In genomic region chr17:27351741-27352140, GRCh38 we compare ENCODE assay signal across 16 cellular contexts. TPM values are rescaled to one million over a fixed set of nuclear protein-coding genes. Genes with fewer than 3 reads are reported as not detected.
DNase-seq lines count a peak whose midpoint lies in the region; FAIRE-seq and TF ChIP-seq lines count a peak whose summit lies in the region.
"Had no signal": no experiment of that assay in that cellular context is flagged by ENCODE, and none has a peak within 500 bp of the region (broad histone marks: within the 10 kb centered on the region; RNA-seq: fewer than 3 reads in every experiment).

No MANE protein-coding gene starts in this region.

- no peak for TF ChIP-seq EP300 in transverse colon (IDR thresholded peaks at IDR 0.05; ENCODE audit: low read depth)

- peaks cover 19% of the 10 kb centered on the region for H3K4me1 Mint-ChIP-seq in MCF 10A (ENCODE audit: insufficient read depth, unreplicated experiment)
- H3K4me1 Mint-ChIP-seq in astrocyte (ENCODE audit: low read depth, unreplicated experiment): no peaks in the 10 kb centered on the region
- H3K4me1 Mint-ChIP-seq in activated naive CD4-positive, alpha-beta T cell treated with anti-CD3 and anti-CD28 coated beads, Interleukin-2, amount 10 ng/mL, durations not matched to agents 7 days and 5 days: peaks cover 42% of the 10 kb centered on the region

- intact Hi-C loops in breast epithelium (cut with DNase I; ENCODE audit: low total_unique reads): loop anchor here (5.0 kb wide), 1 partner anchor 251 kb away; no protein-coding TSS in a partner anchor
- intact Hi-C loops in MCF 10A (cut with micrococcal nuclease): no loop called here
- intact Hi-C loops in transverse colon (cut with DNase I; ENCODE audit: low total_unique reads): loop anchor here (5.0 to 10.0 kb wide), 2 partner anchors 103 to 114 kb away; partner anchors contain the start of gene KSR1

- no peaks in the 10 kb centered on the region for H3K9me3 Mint-ChIP-seq in MCF 10A (ENCODE audit: unreplicated experiment)
- H3K9me3 Mint-ChIP-seq in astrocyte (ENCODE audit: unreplicated experiment): no peaks in the 10 kb centered on the region
- H3K9me3 Mint-ChIP-seq in activated naive CD4-positive, alpha-beta T cell treated with anti-CD3 and anti-CD28 coated beads, Interleukin-2, amount 10 ng/mL, durations not matched to agents 7 days and 5 days: no peaks in the 10 kb centered on the region
- H3K9me3 Mint-ChIP-seq: effector memory CD8-positive, alpha-beta T cell had no signal

- WGBS in transverse colon (ENCODE audit: low coverage in 1 of 2), 2 donors: 79 to 100% methylated on average over 1 to 2 of the region's 2 CpGs

- no peak for DNase-seq in breast epithelium (ENCODE audit: low spot score in 2 of 2)
- DNase-seq in MCF 10A (ENCODE audit: unreplicated experiment): no peak
- peak; percentile 37 for DNase-seq in astrocyte (ENCODE audit: low read depth)
- peak; percentile 75 for DNase-seq in iris pigment epithelial cell (ENCODE audit: low read depth)
- DNase-seq in transverse colon: no peak
- no peak for DNase-seq in inferior parietal cortex (ENCODE audit: extremely low spot score)
- no peak for DNase-seq in activated naive CD4-positive, alpha-beta T cell treated with anti-CD3 and anti-CD28 coated beads, Interleukin-2, amount 10 ng/mL, durations not matched to agents 7 days and 5 days
- DNase-seq in cerebellum (ENCODE audit: low spot score): no peak
- DNase-seq: DND-41; effector memory CD8-positive, alpha-beta T cell; hypothalamus; NCI-H2171; SK-N-SH; stimulated activated CD4-positive, alpha-beta T cell treated with anti-CD3 and anti-CD28 coated beads, Interleukin-15, amount 100 ng/mL, for 24 hours had no signal

- H3K4me3 ChIP-seq in breast epithelium: no peak overlapping the region
- no peak overlapping the region for H3K4me3 ChIP-seq in astrocyte (ENCODE audit: insufficient read depth, low read depth, low read length)
- no peak overlapping the region for H3K4me3 ChIP-seq in transverse colon
- H3K4me3 ChIP-seq: lung, vagina had no signal

- no peaks in the 10 kb centered on the region for H4K20me1 ChIP-seq in astrocyte (ENCODE audit: insufficient read depth, low read length)

- no peak overlapping the region for H3K27ac Mint-ChIP-seq in MCF 10A (ENCODE audit: low read depth, unreplicated experiment)
- H3K27ac Mint-ChIP-seq in astrocyte (ENCODE audit: unreplicated experiment): no peak overlapping the region
- H3K27ac Mint-ChIP-seq in activated naive CD4-positive, alpha-beta T cell treated with anti-CD3 and anti-CD28 coated beads, Interleukin-2, amount 10 ng/mL, durations not matched to agents 7 days and 5 days: no peak overlapping the region

- H3K27me3 ChIP-seq in breast epithelium (no peaks in the 10 kb centered on the region), astrocyte (ENCODE audit: insufficient read depth, low read length) (no peaks in the 10 kb centered on the region), transverse colon (no peaks in the 10 kb centered on the region)
- H3K27me3 ChIP-seq: vagina had no signal

- H3K4me1 ChIP-seq in breast epithelium: no peaks in the 10 kb centered on the region
- H3K4me1 ChIP-seq in astrocyte (ENCODE audit: insufficient read depth, low read length): peaks cover 19% of the 10 kb centered on the region
- H3K4me1 ChIP-seq in transverse colon: peaks cover 0 to 25% (median 14%) of the 10 kb centered on the region in 4 donors

- H3K9me3 ChIP-seq in breast epithelium (no peaks in the 10 kb centered on the region), astrocyte (ENCODE audit: insufficient read depth, low read depth, low read length) (no peaks in the 10 kb centered on the region), transverse colon (no peaks in the 10 kb centered on the region)
- H3K9me3 ChIP-seq: SK-N-SH, vagina had no signal

- no peak for FAIRE-seq in astrocyte (lab: Jason Lieb, UNC)

- H3K9ac ChIP-seq in astrocyte (ENCODE audit: low read length): no peak overlapping the region
- H3K9ac ChIP-seq: SK-N-SH had no signal

- TF ChIP-seq POLR2A in breast epithelium (IDR thresholded peaks at IDR 0.05) (no peak), transverse colon (IDR thresholded peaks at IDR 0.05) (no peak)

- no peak overlapping the region for H3K4me2 ChIP-seq in astrocyte (ENCODE audit: low read length)
- H3K4me2 ChIP-seq: SK-N-SH had no signal

- H3K4me3 Mint-ChIP-seq in MCF 10A (ENCODE audit: unreplicated experiment) (no peak overlapping the region), astrocyte (ENCODE audit: unreplicated experiment) (no peak overlapping the region)
- no peak overlapping the region for H3K4me3 Mint-ChIP-seq in activated naive CD4-positive, alpha-beta T cell treated with anti-CD3 and anti-CD28 coated beads, Interleukin-2, amount 10 ng/mL, durations not matched to agents 7 days and 5 days

- peak overlapping the region; percentile 33 to 96 for H3K27ac ChIP-seq in breast epithelium
- H3K27ac ChIP-seq in astrocyte (ENCODE audit: low read depth, low read length): no peak overlapping the region
- H3K27ac ChIP-seq in transverse colon: peak overlapping the region; percentile 35 to 96 (median 94)

- H3K79me2 ChIP-seq in astrocyte (ENCODE audit: insufficient read depth, low read length): no peaks in the 10 kb centered on the region

- H3K36me3 ChIP-seq in breast epithelium: no peaks in the 10 kb centered on the region
- H3K36me3 ChIP-seq in astrocyte (ENCODE audit: insufficient read depth, low read length): no peaks in the 10 kb centered on the region
- H3K36me3 ChIP-seq in transverse colon: no peaks in the 10 kb centered on the region
- H3K36me3 ChIP-seq: vagina had no signal

- H3K36me3 Mint-ChIP-seq in MCF 10A (ENCODE audit: insufficient read depth, unreplicated experiment): peaks cover 7% of the 10 kb centered on the region
- no peaks in the 10 kb centered on the region for H3K36me3 Mint-ChIP-seq in astrocyte (ENCODE audit: low read depth, unreplicated experiment)
- no peaks in the 10 kb centered on the region for H3K36me3 Mint-ChIP-seq in activated naive CD4-positive, alpha-beta T cell treated with anti-CD3 and anti-CD28 coated beads, Interleukin-2, amount 10 ng/mL, durations not matched to agents 7 days and 5 days

- no peak overlapping the region for H2AFZ ChIP-seq in astrocyte (ENCODE audit: low read depth, low read length)

- CTCF ChIA-PET in MCF 10A (lab: Yijun Ruan, JAX): interaction anchor here (0.7 to 3.5 kb wide), 8 partner anchors 106 to 303 kb away, joined by 3 to 26 read pairs (median 4); no protein-coding TSS in a partner anchor
- CTCF ChIA-PET in activated naive CD4-positive, alpha-beta T cell treated with anti-CD3 and anti-CD28 coated beads, Interleukin-2, amount 10 ng/mL, durations not matched to agents 7 days and 5 days (lab: Charles Lee): interaction anchor here (1.3 to 6.8 kb wide), 3 partner anchors 19 to 249 kb away, joined by 3 to 72 read pairs (median 8); no protein-coding TSS in a partner anchor

- no TSS peak for BruUV-seq in MCF 10A (replicated peaks; lab: Mats Ljungman, UMichigan)

- TF ChIP-seq CTCF in breast epithelium (IDR thresholded peaks at IDR 0.05) (no peak), MCF 10A (IDR thresholded peaks at IDR 0.05; ENCODE audit: unreplicated experiment) (no peak), astrocyte (IDR thresholded peaks at IDR 0.05; ENCODE audit: insufficient read depth, low read depth, low read length) (no peak), transverse colon (IDR thresholded peaks at IDR 0.05) (no peak)

- H3K27me3 Mint-ChIP-seq in MCF 10A (ENCODE audit: insufficient read depth, unreplicated experiment) (no peaks in the 10 kb centered on the region), astrocyte (ENCODE audit: low read depth, unreplicated experiment) (no peaks in the 10 kb centered on the region)
- no peaks in the 10 kb centered on the region for H3K27me3 Mint-ChIP-seq in activated naive CD4-positive, alpha-beta T cell treated with anti-CD3 and anti-CD28 coated beads, Interleukin-2, amount 10 ng/mL, durations not matched to agents 7 days and 5 days
- H3K27me3 Mint-ChIP-seq: effector memory CD8-positive, alpha-beta T cell had no signal

- in situ Hi-C loops in transverse colon (cut with MboI; ENCODE audit: low pct_ligation_motif_present in 1 of 4, low pct_unique_long_range_greater_than_20kb in 1 of 4, low sequenced_read_pairs in 3 of 4): loop anchor here (5.0 to 25.0 kb wide), 8 partner anchors 63 to 411 kb away; partner anchors contain the start of gene KSR1 (in 1 of the 4)

- POLR2A ChIA-PET in MCF 10A (lab: Yijun Ruan, JAX): interaction anchor here (1.3 to 1.7 kb wide), 3 partner anchors 58 to 249 kb away, joined by 4 to 7 read pairs (median 6); partner anchors contain the start of gene WSB1

RNA-seq across cellular contexts. Expression of gene WSB1, which starts 57.8 kb away (rescaled TPM):
- 100 to 1,000 TPM in 2 of 3 donors, 10 to 100 TPM in 1; 90.6 to 219 (median 160) TPM for total RNA-seq in breast epithelium
- 93.1 and 145 TPM in 2 replicates for total RNA-seq in MCF 10A (2022)
- total RNA-seq in astrocyte: 217 and 253 TPM in 2 replicates
- total RNA-seq in transverse colon: 100 to 1,000 TPM in 3 of 4 donors, 10 to 100 TPM in 1; 90.4 to 335 (median 261) TPM
- 340 TPM for total RNA-seq in cerebellum

Comparison
In these comparisons a context has a peak if more than half of its experiments do, and no peak if none do; other contexts are left out.
1. DNase-seq: peak in astrocyte (single experiment) and iris pigment epithelial cell (single experiment); none in breast epithelium (0 of 2), MCF 10A (single experiment), transverse colon (single experiment), inferior parietal cortex (single experiment), activated naive CD4-positive, alpha-beta T cell treated with anti-CD3 and anti-CD28 coated beads, Interleukin-2, amount 10 ng/mL, durations not matched to agents 7 days and 5 days (single experiment) and cerebellum (single experiment).